ENCODE assay signal across 19 cellular contexts in genomic region chr5:5347442-5347841, GRCh38.
"Had no signal": no experiment of that assay in that cellular context is flagged by ENCODE, and none has a peak within 500 bp of the region (broad histone marks: within the 10 kb centered on the region; RNA-seq: fewer than 3 reads in every experiment).

No MANE protein-coding gene starts in this region.

- ATAC-seq: activated CD4-positive, alpha-beta T cell treated with anti-CD3 and anti-CD28 coated beads for 36 hours; esophagus mucosa; left lung; psoas muscle had no signal

- H3K27ac Mint-ChIP-seq: activated B cell treated with CpG ODN at 0.5 μM for 24 hours; activated CD4-positive, alpha-beta T cell treated with anti-CD3 and anti-CD28 coated beads for 36 hours; activated naive CD4-positive, alpha-beta T cell treated with anti-CD3 and anti-CD28 coated beads, Interleukin-2, amount 50 U/mL, for 24 hours had no signal

- H3K27me3 Mint-ChIP-seq: activated B cell treated with CpG ODN at 0.5 μM for 24 hours had no signal

- H3K4me3 Mint-ChIP-seq: activated B cell treated with CpG ODN at 0.5 μM for 24 hours; activated CD4-positive, alpha-beta T cell treated with anti-CD3 and anti-CD28 coated beads for 36 hours; activated naive CD4-positive, alpha-beta T cell treated with anti-CD3 and anti-CD28 coated beads, Interleukin-2, amount 50 U/mL, for 24 hours; naive B cell; stimulated activated naive CD8-positive, alpha-beta T cell treated with anti-CD3 and anti-CD28 coated beads, Interleukin-15, amount 100 ng/mL, for 72 hours had no signal

- H3K4me1 Mint-ChIP-seq: activated B cell treated with CpG ODN at 0.5 μM for 24 hours; activated CD4-positive, alpha-beta T cell treated with anti-CD3 and anti-CD28 coated beads for 36 hours; activated naive CD4-positive, alpha-beta T cell treated with anti-CD3 and anti-CD28 coated beads, Interleukin-2, amount 50 U/mL, for 24 hours had no signal

- H3K9me3 Mint-ChIP-seq: activated B cell treated with CpG ODN at 0.5 μM for 24 hours; activated naive CD4-positive, alpha-beta T cell treated with anti-CD3 and anti-CD28 coated beads, Interleukin-2, amount 50 U/mL, for 24 hours; stimulated activated naive CD8-positive, alpha-beta T cell treated with anti-CD3 and anti-CD28 coated beads, Interleukin-15, amount 100 ng/mL, for 72 hours had no signal

- DNase-seq: activated B cell treated with CpG ODN at 0.5 μM for 24 hours; activated CD4-positive, alpha-beta T cell treated with anti-CD3 and anti-CD28 coated beads for 36 hours; activated CD4-positive, alpha-beta T cell treated with anti-CD3 and anti-CD28 coated beads, Interleukin-2, amount 50 U/mL, for 4 hours; activated gamma-delta T cell treated with Interleukin-2 at 50 U/mL for 16 hours; activated T-cell treated with anti-CD3 and anti-CD28 coated beads for 4 hours; aorta; brain microvascular endothelial cell; foreskin melanocyte; glutamatergic neuron; immature natural killer cell; left lung; naive B cell; ovary; psoas muscle; stimulated activated naive CD8-positive, alpha-beta T cell treated with anti-CD3 and anti-CD28 coated beads, Interleukin-15, amount 100 ng/mL, for 72 hours; T1000; tibial artery had no signal
